ENCODE assay signal across 8 cellular contexts in genomic region chr22:46058591-46059519, GRCh38.
DNase-seq lines count a peak whose midpoint lies in the region; ATAC-seq, FAIRE-seq and TF ChIP-seq lines count a peak whose summit lies in the region.

No MANE protein-coding gene starts in this region.

- peak overlapping the region; percentile 93 for H3K4me2 ChIP-seq in astrocyte (ENCODE audit: low read length)

- H3K27ac Mint-ChIP-seq in activated CD4-positive, alpha-beta T cell treated with anti-CD3 and anti-CD28 coated beads, Interleukin-2, amount 10 ng/mL, durations not matched to agents 7 days and 5 days, result peak overlapping the region; percentile 84
- no peak overlapping the region for H3K27ac Mint-ChIP-seq in astrocyte (ENCODE audit: unreplicated experiment)
- H3K27ac Mint-ChIP-seq in effector memory CD8-positive, alpha-beta T cell, result peak overlapping the region in 1 of 2 donors; percentile 56

- ATAC-seq in right lobe of liver, result no peak
- no peak for ATAC-seq in effector memory CD8-positive, alpha-beta T cell (replicated peaks)

- H3K4me3 ChIP-seq in astrocyte (ENCODE audit: insufficient read depth, low read depth, low read length) (peak overlapping the region; percentile 31), right lobe of liver (no peak overlapping the region), transverse colon (peak overlapping the region in 1 of 4 donors; percentile 88)

- H3K27ac ChIP-seq in astrocyte (ENCODE audit: low read depth, low read length), result peak overlapping the region; percentile 90
- peak overlapping the region; percentile 61 to 97 (median 84) for H3K27ac ChIP-seq in right lobe of liver
- H3K27ac ChIP-seq in transverse colon, result peak overlapping the region; percentile 97 to 100 (median 99)

- H3K36me3 ChIP-seq in astrocyte (ENCODE audit: insufficient read depth, low read length) (no peaks in the 10 kb centered on the region), right lobe of liver (no peaks in the 10 kb centered on the region), transverse colon (no peaks in the 10 kb centered on the region)

- intact Hi-C loops in right lobe of liver (cut with DNase I), result no loop called here
- intact Hi-C loops in transverse colon (cut with DNase I; ENCODE audit: low total_unique reads), result no loop called here

- peak overlapping the region; percentile 27 for H3K4me3 Mint-ChIP-seq in activated CD4-positive, alpha-beta T cell treated with anti-CD3 and anti-CD28 coated beads, Interleukin-2, amount 10 ng/mL, durations not matched to agents 7 days and 5 days
- H3K4me3 Mint-ChIP-seq in astrocyte (ENCODE audit: unreplicated experiment), result no peak overlapping the region
- peak overlapping the region in 1 of 2 donors; percentile 63 for H3K4me3 Mint-ChIP-seq in effector memory CD8-positive, alpha-beta T cell

- TF ChIP-seq POLR2A in right lobe of liver (IDR thresholded peaks at IDR 0.05), result no peak
- no peak for TF ChIP-seq POLR2A in transverse colon (IDR thresholded peaks at IDR 0.05)

- no peak for DNase-seq in activated CD4-positive, alpha-beta T cell treated with anti-CD3 and anti-CD28 coated beads, Interleukin-2, amount 10 ng/mL, durations not matched to agents 7 days and 5 days
- DNase-seq in activated CD4-positive, alpha-beta T cell treated with anti-CD3 and anti-CD28 coated beads, Interleukin-2, amount 50 U/mL, for 48 hours, result no peak
- peak; percentile 39 for DNase-seq in astrocyte (ENCODE audit: low read depth)
- DNase-seq in right lobe of liver, result peak; percentile 28 to 52 (median 45)
- DNase-seq in transverse colon, result peak; percentile 9
- DNase-seq in NCI-H446 (lab: John Stamatoyannopoulos, UW), result no peak
- no peak for DNase-seq in NCI-H1048 (lab: John Stamatoyannopoulos, UW)
- DNase-seq in effector memory CD8-positive, alpha-beta T cell, result no peak

- no peak for TF ChIP-seq EP300 in transverse colon (IDR thresholded peaks at IDR 0.05; ENCODE audit: low read depth)

- H3K9me3 Mint-ChIP-seq in activated CD4-positive, alpha-beta T cell treated with anti-CD3 and anti-CD28 coated beads, Interleukin-2, amount 10 ng/mL, durations not matched to agents 7 days and 5 days, result no peaks in the 10 kb centered on the region
- H3K9me3 Mint-ChIP-seq in astrocyte (ENCODE audit: unreplicated experiment), result no peaks in the 10 kb centered on the region
- H3K9me3 Mint-ChIP-seq in effector memory CD8-positive, alpha-beta T cell, result no peaks in the 10 kb centered on the region

- in situ Hi-C loops in transverse colon (cut with MboI; ENCODE audit: low pct_ligation_motif_present in 1 of 4, low pct_unique_long_range_greater_than_20kb in 1 of 4, low sequenced_read_pairs in 3 of 4), result no loop called here

- H3K4me1 ChIP-seq in astrocyte (ENCODE audit: insufficient read depth, low read length) (peaks cover 46% of the 10 kb centered on the region), right lobe of liver (peaks cover 0 to 24% (median 15%) of the 10 kb centered on the region in 4 donors), transverse colon (peaks cover 29 to 87% (median 67%) of the 10 kb centered on the region in 4 donors)

- no peaks in the 10 kb centered on the region for H4K20me1 ChIP-seq in astrocyte (ENCODE audit: insufficient read depth, low read length)

- no peaks in the 10 kb centered on the region for H3K9me3 ChIP-seq in astrocyte (ENCODE audit: insufficient read depth, low read depth, low read length)
- no peaks in the 10 kb centered on the region for H3K9me3 ChIP-seq in right lobe of liver
- H3K9me3 ChIP-seq in transverse colon, result no peaks in the 10 kb centered on the region

- H3K27me3 Mint-ChIP-seq in activated CD4-positive, alpha-beta T cell treated with anti-CD3 and anti-CD28 coated beads, Interleukin-2, amount 10 ng/mL, durations not matched to agents 7 days and 5 days, result no peaks in the 10 kb centered on the region
- peaks cover 64% of the 10 kb centered on the region for H3K27me3 Mint-ChIP-seq in astrocyte (ENCODE audit: low read depth, unreplicated experiment)
- H3K27me3 Mint-ChIP-seq in effector memory CD8-positive, alpha-beta T cell, result peaks cover 0 to 30% of the 10 kb centered on the region in 2 donors

- POLR2A ChIA-PET in activated CD4-positive, alpha-beta T cell treated with anti-CD3 and anti-CD28 coated beads, Interleukin-2, amount 10 ng/mL, durations not matched to agents 7 days and 5 days (lab: Charles Lee), result no interaction called here

- peaks cover 98% of the 10 kb centered on the region for H3K79me2 ChIP-seq in astrocyte (ENCODE audit: insufficient read depth, low read length)

- peak overlapping the region; percentile 5 for H2AFZ ChIP-seq in astrocyte (ENCODE audit: low read depth, low read length)

- TF ChIP-seq CTCF in astrocyte (IDR thresholded peaks at IDR 0.05; ENCODE audit: insufficient read depth, low read depth, low read length), result no peak
- no peak for TF ChIP-seq CTCF in right lobe of liver (IDR thresholded peaks at IDR 0.05)
- no peak for TF ChIP-seq CTCF in transverse colon (IDR thresholded peaks at IDR 0.05)

- H3K27me3 ChIP-seq in astrocyte (ENCODE audit: insufficient read depth, low read length) (no peaks in the 10 kb centered on the region), right lobe of liver (no peaks in the 10 kb centered on the region), transverse colon (no peaks in the 10 kb centered on the region)

- H3K36me3 Mint-ChIP-seq in activated CD4-positive, alpha-beta T cell treated with anti-CD3 and anti-CD28 coated beads, Interleukin-2, amount 10 ng/mL, durations not matched to agents 7 days and 5 days (ENCODE audit: low read depth), result peaks cover 7% of the 10 kb centered on the region
- no peaks in the 10 kb centered on the region for H3K36me3 Mint-ChIP-seq in astrocyte (ENCODE audit: low read depth, unreplicated experiment)
- no peaks in the 10 kb centered on the region for H3K36me3 Mint-ChIP-seq in effector memory CD8-positive, alpha-beta T cell (ENCODE audit: insufficient read depth)

- WGBS in right lobe of liver (ENCODE audit: insufficient coverage, low coverage, low lambda C conversion rate, missing lambda C conversion rate), result 63% methylated on average over 20 of the region's 25 CpGs
- 66 to 71% methylated on average over 5 to 24 of the region's 25 CpGs for WGBS in transverse colon (ENCODE audit: low coverage in 1 of 2), 2 donors

- H3K4me1 Mint-ChIP-seq in activated CD4-positive, alpha-beta T cell treated with anti-CD3 and anti-CD28 coated beads, Interleukin-2, amount 10 ng/mL, durations not matched to agents 7 days and 5 days, result peaks cover 51% of the 10 kb centered on the region
- no peaks in the 10 kb centered on the region for H3K4me1 Mint-ChIP-seq in astrocyte (ENCODE audit: low read depth, unreplicated experiment)
- H3K4me1 Mint-ChIP-seq in effector memory CD8-positive, alpha-beta T cell (ENCODE audit: low read depth in 2 of 2), result peaks cover 14 to 46% of the 10 kb centered on the region in 2 donors

- FAIRE-seq in astrocyte (lab: Jason Lieb, UNC), result no peak

- CTCF ChIA-PET in activated CD4-positive, alpha-beta T cell treated with anti-CD3 and anti-CD28 coated beads, Interleukin-2, amount 10 ng/mL, durations not matched to agents 7 days and 5 days (lab: Charles Lee), result interaction anchor here (1.1 kb wide), 1 partner anchor 36 kb away, joined by 4 read pairs; no protein-coding TSS in a partner anchor

- H3K9ac ChIP-seq in astrocyte (ENCODE audit: low read length), result peak overlapping the region; percentile 84

Comparison
In these comparisons a context has a peak if more than half of its experiments do, and no peak if none do; other contexts are left out.
1. DNase-seq: peak in astrocyte (single experiment), right lobe of liver (3 of 3) and transverse colon (single experiment); none in activated CD4-positive, alpha-beta T cell treated with anti-CD3 and anti-CD28 coated beads, Interleukin-2, amount 10 ng/mL, durations not matched to agents 7 days and 5 days (single experiment), activated CD4-positive, alpha-beta T cell treated with anti-CD3 and anti-CD28 coated beads, Interleukin-2, amount 50 U/mL, for 48 hours (0 of 2), NCI-H446 (0 of 2), NCI-H1048 (single experiment) and effector memory CD8-positive, alpha-beta T cell (0 of 3).
2. Peak in every context shown above with its lines, with median percentiles within 50 percentile points of each other: H3K27ac ChIP-seq.